Comparison of ENCODE assay signal across 34 cellular contexts in genomic region chr4:10178763-10179162, GRCh38.
"Had no signal": no experiment of that assay in that cellular context is flagged by ENCODE, and none has a peak within 500 bp of the region (broad histone marks: within the 10 kb centered on the region; RNA-seq: fewer than 3 reads in every experiment).

No MANE protein-coding gene starts in this region.

- DNase-seq: Karpas-422, Kasumi-1, MG63, MM.1S, MV-4-11, NCI-H1048, NCI-H1092, NCI-H1092 treated with DMSO at 0.1 percent for 48 hours, NCI-H1105, NCI-H1105 treated with DMSO at 0.1 percent for 48 hours, NCI-H1417, NCI-H1417 treated with DMSO at 0.1 percent for 48 hours, NCI-H1436, NCI-H1436 treated with DMSO at 0.1 percent for 48 hours, NCI-H146, NCI-H1694, NCI-H1694 treated with DMSO at 0.1 percent for 48 hours, NCI-H187, NCI-H187 treated with DMSO at 0.1 percent for 48 hours, NCI-H1930, NCI-H2029, NCI-H2029 treated with DMSO at 0.1 percent for 48 hours, NCI-H2081, NCI-H2081 treated with DMSO at 0.1 percent for 48 hours, NCI-H2107, NCI-H2171, NCI-H2171 treated with DMSO at 0.1 percent for 48 hours, NCI-H2227 treated with DMSO at 0.1 percent for 48 hours, NCI-H226, NCI-H345, NCI-H446, NCI-H446 treated with DMSO at 0.1 percent for 48 hours, NCI-H510A, NCI-H510A treated with DMSO at 0.1 percent for 48 hours had no signal

- H3K4me3 ChIP-seq: MG63 had no signal

- H3K27me3 ChIP-seq: MG63 had no signal

- H3K9me3 ChIP-seq: MG63 had no signal

- H3K36me3 ChIP-seq: MG63 had no signal
